ENCODE assay signal across 1 cellular context in genomic region chr9:34636791-34637355, GRCh38.
A peak's percentile ranks its signal among the peaks of the same experiment; 100 is the strongest.
TF ChIP-seq lines count a peak whose summit lies in the region.

No MANE protein-coding gene starts in this region.

TF ChIP-seq in GM12878, 131 proteins besides CTCF, POLR2A, EP300 and RAD21:
- TF ChIP-seq MYC (IDR thresholded peaks at IDR 0.05; ENCODE audit: insufficient read depth, insufficient read length, insufficient replicate concordance, low read length, severe bottlenecking) (peak; percentile 57), HDAC2 (IDR thresholded peaks at IDR 0.05) (0 out of 2 replicates have a peak, but pooled peaks have one; percentile 80), PKNOX1 (IDR thresholded peaks at IDR 0.05) (peak; percentile 25; the same call in 1 of the 2 replicates), MXI1 (IDR thresholded peaks at IDR 0.05; ENCODE audit: low read depth, low read length) (peak; percentile 43), CBX3 (IDR thresholded peaks at IDR 0.05; ENCODE audit: borderline replicate concordance, low read depth) (no peak), SIN3A (IDR thresholded peaks at IDR 0.05; ENCODE audit: low read depth, low read length) (0 out of 2 replicates have a peak, but pooled peaks have one; percentile 59), HDGF (IDR thresholded peaks at IDR 0.05) (peak; percentile 44; the same call in 1 of the 2 replicates), EGR1 (IDR thresholded peaks at IDR 0.05; ENCODE audit: borderline replicate concordance in 1 of 2, low read depth in 2 of 2, low read length in 2 of 2) (no peak), NBN (IDR thresholded peaks at IDR 0.05) (0 out of 2 replicates have a peak, but pooled peaks have one; percentile 15)
- TF ChIP-seq, protein P1, sequence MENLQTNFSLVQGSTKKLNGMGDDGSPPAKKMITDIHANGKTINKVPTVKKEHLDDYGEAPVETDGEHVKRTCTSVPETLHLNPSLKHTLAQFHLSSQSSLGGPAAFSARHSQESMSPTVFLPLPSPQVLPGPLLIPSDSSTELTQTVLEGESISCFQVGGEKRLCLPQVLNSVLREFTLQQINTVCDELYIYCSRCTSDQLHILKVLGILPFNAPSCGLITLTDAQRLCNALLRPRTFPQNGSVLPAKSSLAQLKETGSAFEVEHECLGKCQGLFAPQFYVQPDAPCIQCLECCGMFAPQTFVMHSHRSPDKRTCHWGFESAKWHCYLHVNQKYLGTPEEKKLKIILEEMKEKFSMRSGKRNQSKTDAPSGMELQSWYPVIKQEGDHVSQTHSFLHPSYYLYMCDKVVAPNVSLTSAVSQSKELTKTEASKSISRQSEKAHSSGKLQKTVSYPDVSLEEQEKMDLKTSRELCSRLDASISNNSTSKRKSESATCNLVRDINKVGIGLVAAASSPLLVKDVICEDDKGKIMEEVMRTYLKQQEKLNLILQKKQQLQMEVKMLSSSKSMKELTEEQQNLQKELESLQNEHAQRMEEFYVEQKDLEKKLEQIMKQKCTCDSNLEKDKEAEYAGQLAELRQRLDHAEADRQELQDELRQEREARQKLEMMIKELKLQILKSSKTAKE (IDR thresholded peaks at IDR 0.05; ENCODE audit: low read depth, poor library complexity, severe bottlenecking): no peak
